1 cellular context compared by ENCODE assay signal in the genomic region with DNA sequence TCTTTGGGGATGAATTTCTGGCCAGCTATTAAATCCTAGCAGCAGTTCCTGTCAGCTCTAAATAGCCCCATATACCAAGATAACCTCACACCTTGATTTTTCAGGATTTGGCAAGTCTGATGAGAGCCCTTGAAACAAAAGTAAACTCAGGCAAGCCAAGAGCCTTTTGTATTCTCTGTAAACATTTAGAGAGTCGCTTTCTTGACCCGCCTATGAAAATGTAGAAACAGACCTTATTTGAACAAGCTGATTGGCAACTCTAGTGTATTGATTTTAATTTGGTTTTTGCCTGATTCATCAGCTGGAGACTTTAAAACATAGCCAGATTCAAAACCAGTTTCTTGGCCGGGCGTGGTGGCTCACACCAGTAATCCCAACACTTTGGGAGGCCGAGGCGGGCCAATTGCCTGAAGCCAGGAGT.
TF ChIP-seq lines count a peak whose summit lies in the region.

No MANE protein-coding gene starts in this region.

TF ChIP-seq in IMR-90, 13 proteins besides CTCF, POLR2A, EP300 and RAD21 (continued from another document):
- TF ChIP-seq ELK1 (IDR thresholded peaks at IDR 0.05; ENCODE audit: borderline replicate concordance, low read depth, low read length) (no peak), RFX5 (IDR thresholded peaks at IDR 0.05; ENCODE audit: low read depth, low read length) (no peak)
